In genomic region chr19:29139227-29139626, GRCh38 we compare ENCODE assay signal across 2 cellular contexts.
TF ChIP-seq lines count a peak whose summit lies in the region.

No MANE protein-coding gene starts in this region.

TF ChIP-seq in HCT116, 20 proteins besides CTCF, POLR2A, EP300 and RAD21:
- TF ChIP-seq ZBTB33 (IDR thresholded peaks at IDR 0.05; ENCODE audit: extremely low read depth, insufficient replicate concordance, low read length) = no peak
- no peak for TF ChIP-seq SP1 (IDR thresholded peaks at IDR 0.05; ENCODE audit: low read depth)
- TF ChIP-seq ZFX (IDR thresholded peaks at IDR 0.05) = no peak
- 0 out of 2 replicates have a peak, but pooled peaks have one; percentile 38 for TF ChIP-seq CBX3 (IDR thresholded peaks at IDR 0.05; ENCODE audit: low read depth)
- TF ChIP-seq EGR1 (IDR thresholded peaks at IDR 0.05; ENCODE audit: low read depth) = no peak
- no peak for TF ChIP-seq SIN3A (IDR thresholded peaks at IDR 0.05; ENCODE audit: low read depth)
- TF ChIP-seq YY1 (IDR thresholded peaks at IDR 0.05; ENCODE audit: extremely low read depth, insufficient replicate concordance, low read depth, low read length) = no peak

TF ChIP-seq in K562, 482 proteins besides CTCF, POLR2A, EP300 and RAD21 (continued from another document):
- no peak for TF ChIP-seq ZBTB49 (CRISPR knock-in tag; IDR thresholded peaks at IDR 0.05; ENCODE audit: borderline replicate concordance)
- TF ChIP-seq ZBTB34 (CRISPR knock-in tag; IDR thresholded peaks at IDR 0.05) = no peak
- TF ChIP-seq TRIM28 (IDR thresholded peaks at IDR 0.05) = peak; percentile 61; the same call in 1 of the 2 replicates
- no peak for TF ChIP-seq MYNN (IDR thresholded peaks at IDR 0.05)
- no peak for TF ChIP-seq MYNN (CRISPR knock-in tag; IDR thresholded peaks at IDR 0.05)
- peak; percentile 93; the same call in 1 of the 2 replicates for TF ChIP-seq CBX1 (IDR thresholded peaks at IDR 0.05; ENCODE audit: low read depth)
- TF ChIP-seq ZNF740 (CRISPR knock-in tag; IDR thresholded peaks at IDR 0.05) = no peak
- TF ChIP-seq ZNF740 (tag; IDR thresholded peaks at IDR 0.05) = no peak
- no peak for TF ChIP-seq E2F4 (CRISPR knock-in tag; IDR thresholded peaks at IDR 0.05; ENCODE audit: low read depth)
- TF ChIP-seq ZNF280B (CRISPR knock-in tag; IDR thresholded peaks at IDR 0.05) = peak; percentile 74; the same call in 1 of the 2 replicates
- TF ChIP-seq XRCC4 (IDR thresholded peaks at IDR 0.05; ENCODE audit: extremely low read depth, insufficient read depth, insufficient read length) = no peak
- 0 out of 2 replicates have a peak, but pooled peaks have one; percentile 41 for TF ChIP-seq ZNF766 (CRISPR knock-in tag; conservative IDR thresholded peaks at IDR 0.05)
- TF ChIP-seq ZNF24 (IDR thresholded peaks at IDR 0.05) = 0 out of 2 replicates have a peak, but pooled peaks have one; percentile 44
- TF ChIP-seq CBX5 (IDR thresholded peaks at IDR 0.05; ENCODE audit: borderline replicate concordance, low read depth) = peak; percentile 91; the same call in 1 of the 2 replicates
